Comparison of ENCODE assay signal across 15 cellular contexts in the genomic region with DNA sequence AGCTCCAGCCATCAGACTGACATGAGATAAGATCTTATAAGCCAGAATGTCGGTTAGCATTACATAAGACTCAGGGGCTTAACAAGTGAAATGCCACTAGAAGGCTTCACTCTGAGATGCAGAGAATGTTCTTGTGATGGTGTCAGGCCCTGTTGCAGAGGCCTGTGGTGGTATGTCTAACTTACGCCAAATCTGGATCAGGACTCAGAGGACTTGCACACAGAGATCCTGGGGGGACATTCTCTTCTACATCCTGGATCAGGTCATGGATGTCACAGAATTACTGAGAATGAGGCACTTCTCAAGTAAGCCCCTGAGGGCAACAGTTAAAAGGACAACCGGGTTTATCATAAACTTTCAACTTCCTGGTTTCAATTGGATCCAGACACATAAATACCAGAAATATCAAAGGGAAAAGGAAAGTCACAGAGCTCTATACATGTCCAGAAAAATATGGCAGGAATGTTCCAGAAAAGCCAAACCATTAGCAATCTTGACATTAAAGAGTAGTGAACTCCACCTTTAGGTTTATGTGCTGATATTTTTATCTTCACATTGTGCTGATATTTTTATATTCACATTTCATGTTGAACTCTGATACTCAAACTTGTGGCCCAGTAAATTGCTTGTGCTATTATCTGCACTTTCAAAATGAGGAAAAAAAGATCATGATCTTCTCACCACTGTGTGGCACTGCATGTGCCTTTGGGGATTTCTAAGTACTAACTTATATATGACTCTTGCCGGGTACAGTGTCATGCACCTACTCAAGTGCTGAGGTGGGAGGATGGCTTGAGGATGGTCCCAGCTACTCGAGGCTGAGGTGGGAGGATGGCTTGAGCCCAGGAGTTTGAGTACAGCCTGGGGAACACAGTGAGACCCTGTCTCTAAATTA.
DNase-seq lines count a peak whose midpoint lies in the region; ATAC-seq, FAIRE-seq and TF ChIP-seq lines count a peak whose summit lies in the region.
"Had no signal": no experiment of that assay in that cellular context is flagged by ENCODE, and none has a peak within 500 bp of the region (broad histone marks: within the 10 kb centered on the region; RNA-seq: fewer than 3 reads in every experiment).

No MANE protein-coding gene starts in this region.

- H3K27me3 ChIP-seq in astrocyte (ENCODE audit: insufficient read depth, low read length), result no peaks in the 10 kb centered on the region
- H3K27me3 ChIP-seq: vagina had no signal

- H3K36me3 Mint-ChIP-seq in astrocyte (ENCODE audit: low read depth, unreplicated experiment), result no peaks in the 10 kb centered on the region
- H3K36me3 Mint-ChIP-seq in effector memory CD8-positive, alpha-beta T cell (ENCODE audit: insufficient read depth), result no peaks in the 10 kb centered on the region

- no peak for TF ChIP-seq CTCF in AG04449 (IDR thresholded peaks at IDR 0.05; ENCODE audit: insufficient read depth, low read length, missing control alignments)
- TF ChIP-seq CTCF in astrocyte (IDR thresholded peaks at IDR 0.05; ENCODE audit: insufficient read depth, low read depth, low read length), result no peak

- peak; percentile 58 for ATAC-seq in left colon
- ATAC-seq in effector memory CD8-positive, alpha-beta T cell (replicated peaks), result no peak
- ATAC-seq: Right ventricle myocardium inferior; stimulated activated naive CD8-positive, alpha-beta T cell treated with anti-CD3 and anti-CD28 coated beads, Interleukin-15, Interleukin-2, amounts not matched to agents 100 U/mL and 50 U/mL, for 24 hours had no signal

- no peaks in the 10 kb centered on the region for H3K79me2 ChIP-seq in astrocyte (ENCODE audit: insufficient read depth, low read length)

- peak overlapping the region; percentile 8 for H3K27ac Mint-ChIP-seq in astrocyte (ENCODE audit: unreplicated experiment)
- H3K27ac Mint-ChIP-seq in effector memory CD8-positive, alpha-beta T cell, result no peak overlapping the region

- DNase-seq in AG04449 (ENCODE audit: low read depth, low spot score) (peak; percentile 31), astrocyte (ENCODE audit: low read depth) (peak; percentile 41), left colon (no peak), middle frontal gyrus (ENCODE audit: extremely low spot score, low spot score) (no peak)
- DNase-seq in Jurkat, Clone E6-1 (ENCODE audit: low read depth, low spot score), result peak; percentile 33
- DNase-seq in activated T-cell treated with anti-CD3 and anti-CD28 coated beads, Interleukin-2, amount 50 U/mL, for 1 hour, result no peak
- DNase-seq in stimulated activated CD4-positive, alpha-beta T cell treated with anti-CD3 and anti-CD28 coated beads, Interleukin-4, amount 100 ng/mL, for 1 hour, result no peak
- no peak for DNase-seq in effector memory CD8-positive, alpha-beta T cell
- DNase-seq: mammary epithelial cell; NCI-H2081 treated with DMSO at 0.1 percent for 48 hours; stimulated activated naive CD8-positive, alpha-beta T cell treated with anti-CD3 and anti-CD28 coated beads, Interleukin-15, Interleukin-2, amounts not matched to agents 100 U/mL and 50 U/mL, for 24 hours; T-helper 9 cell had no signal

- no peak overlapping the region for H3K4me3 Mint-ChIP-seq in astrocyte (ENCODE audit: unreplicated experiment)
- no peak overlapping the region for H3K4me3 Mint-ChIP-seq in effector memory CD8-positive, alpha-beta T cell

- POLR2A ChIA-PET in AG04449 (lab: Yijun Ruan, JAX), result no interaction called here

- H3K27ac ChIP-seq in astrocyte (ENCODE audit: low read depth, low read length), result no peak overlapping the region
- H3K27ac ChIP-seq: HL-60, vagina had no signal

- no peak for FAIRE-seq in astrocyte (lab: Jason Lieb, UNC)

- H4K20me1 ChIP-seq in astrocyte (ENCODE audit: insufficient read depth, low read length), result no peaks in the 10 kb centered on the region

- no peak overlapping the region for H2AFZ ChIP-seq in astrocyte (ENCODE audit: low read depth, low read length)

- no peaks in the 10 kb centered on the region for H3K9me3 ChIP-seq in astrocyte (ENCODE audit: insufficient read depth, low read depth, low read length)
- H3K9me3 ChIP-seq: vagina had no signal

- intact Hi-C loops in left colon (cut with DNase I, micrococcal nuclease), result no loop called here

- no peak overlapping the region for H3K9ac ChIP-seq in astrocyte (ENCODE audit: low read length)

- H3K9me3 Mint-ChIP-seq in astrocyte (ENCODE audit: unreplicated experiment), result peaks cover 4% of the 10 kb centered on the region
- H3K9me3 Mint-ChIP-seq in effector memory CD8-positive, alpha-beta T cell, result no peaks in the 10 kb centered on the region

- H3K27me3 Mint-ChIP-seq in astrocyte (ENCODE audit: low read depth, unreplicated experiment), result no peaks in the 10 kb centered on the region
- H3K27me3 Mint-ChIP-seq in effector memory CD8-positive, alpha-beta T cell, result peaks cover 21 to 30% of the 10 kb centered on the region in 2 donors

- CTCF ChIA-PET in AG04449 (lab: Yijun Ruan, JAX), result interaction anchor here (1.1 kb wide), 1 partner anchor 9 kb away, joined by 4 read pairs; no protein-coding TSS in a partner anchor

- no peak overlapping the region for H3K4me3 ChIP-seq in AG04449 (ENCODE audit: low read depth, low read length)
- H3K4me3 ChIP-seq in Jurkat, Clone E6-1 (ENCODE audit: low read length), result no peak overlapping the region
- no peak overlapping the region for H3K4me3 ChIP-seq in astrocyte (ENCODE audit: insufficient read depth, low read depth, low read length)
- H3K4me3 ChIP-seq: vagina had no signal

- H3K4me1 ChIP-seq in astrocyte (ENCODE audit: insufficient read depth, low read length), result no peaks in the 10 kb centered on the region

- H3K4me2 ChIP-seq in astrocyte (ENCODE audit: low read length), result no peak overlapping the region

- H3K36me3 ChIP-seq in astrocyte (ENCODE audit: insufficient read depth, low read length), result no peaks in the 10 kb centered on the region
- H3K36me3 ChIP-seq: vagina had no signal

- H3K4me1 Mint-ChIP-seq in astrocyte (ENCODE audit: low read depth, unreplicated experiment), result peaks cover 22% of the 10 kb centered on the region
- H3K4me1 Mint-ChIP-seq in effector memory CD8-positive, alpha-beta T cell (ENCODE audit: low read depth in 2 of 2), result peaks cover 0 to 16% of the 10 kb centered on the region in 2 donors

Comparison
In these comparisons a context has a peak if more than half of its experiments do, and no peak if none do; other contexts are left out.
1. DNase-seq: peak in AG04449 (single experiment), Jurkat, Clone E6-1 (single experiment) and astrocyte (single experiment); none in left colon (0 of 2), middle frontal gyrus (single experiment), activated T-cell treated with anti-CD3 and anti-CD28 coated beads, Interleukin-2, amount 50 U/mL, for 1 hour (single experiment), stimulated activated CD4-positive, alpha-beta T cell treated with anti-CD3 and anti-CD28 coated beads, Interleukin-4, amount 100 ng/mL, for 1 hour (single experiment) and effector memory CD8-positive, alpha-beta T cell (0 of 3).